1 cellular context compared by ENCODE assay signal in genomic region chr4:38071801-38072567, GRCh38.
TF ChIP-seq lines count a peak whose summit lies in the region.

No MANE protein-coding gene starts in this region.

TF ChIP-seq in H1, 55 proteins besides CTCF, POLR2A, EP300 and RAD21 (continued from another document):
- TF ChIP-seq CHD7 (IDR thresholded peaks at IDR 0.05; ENCODE audit: insufficient replicate concordance, low read length): no peak
